15 cellular contexts compared by ENCODE assay signal in genomic region chr9:127526655-127527559, GRCh38.
DNase-seq lines count a peak whose midpoint lies in the region; ATAC-seq, FAIRE-seq and TF ChIP-seq lines count a peak whose summit lies in the region.
"Had no signal": no experiment of that assay in that cellular context is flagged by ENCODE, and none has a peak within 500 bp of the region (broad histone marks: within the 10 kb centered on the region; RNA-seq: fewer than 3 reads in every experiment).

No MANE protein-coding gene starts in this region.

- intact Hi-C loops in Calu3 (cut with micrococcal nuclease; ENCODE audit: unreplicated experiment), result no loop called here

- no peak overlapping the region for H3K4me3 Mint-ChIP-seq in Calu3 (ENCODE audit: low read depth, unreplicated experiment)
- H3K4me3 Mint-ChIP-seq in osteocyte (ENCODE audit: unreplicated experiment), result no peak overlapping the region
- H3K4me3 Mint-ChIP-seq: activated CD4-positive, alpha-beta T cell treated with anti-CD3 and anti-CD28 coated beads for 36 hours had no signal

- H3K4me1 Mint-ChIP-seq in Calu3 (ENCODE audit: low read depth, unreplicated experiment), result peaks cover 13% of the 10 kb centered on the region
- peaks cover 64% of the 10 kb centered on the region for H3K4me1 Mint-ChIP-seq in osteocyte (ENCODE audit: unreplicated experiment)
- H3K4me1 Mint-ChIP-seq: activated CD4-positive, alpha-beta T cell treated with anti-CD3 and anti-CD28 coated beads for 36 hours had no signal

- no peak overlapping the region for H3K18ac ChIP-seq in H1 (ENCODE audit: extremely low read depth, low read length)

- H3K79me1 ChIP-seq in H1 (ENCODE audit: low read depth, low read length), result no peaks in the 10 kb centered on the region

- H3K56ac ChIP-seq in H1 (replicated peaks; ENCODE audit: insufficient read length, low read depth, low read length), result no peak overlapping the region

- ATAC-seq in HG03196 (IDR thresholded peaks at IDR 0.05; ENCODE audit: unreplicated experiment) (no peak), GM18511 (IDR thresholded peaks at IDR 0.05; ENCODE audit: unreplicated experiment) (no peak)
- ATAC-seq: activated CD4-positive, alpha-beta T cell treated with anti-CD3 and anti-CD28 coated beads for 36 hours had no signal

- H2BK12ac ChIP-seq in H1 (ENCODE audit: low read depth, low read length), result peak overlapping the region; percentile 39; the same call in 1 of the 2 replicates

- no peak overlapping the region for H3K4me2 ChIP-seq in H1 (ENCODE audit: insufficient read depth in 1 of 2, low read depth in 2 of 2, low read length in 2 of 2)

- no peak overlapping the region for H3K27ac ChIP-seq in H1 (ENCODE audit: low read depth, low read length)
- H3K27ac ChIP-seq: SJCRH30 had no signal

- H3K27ac Mint-ChIP-seq in Calu3 (ENCODE audit: unreplicated experiment) (peak overlapping the region; percentile 56), osteocyte (ENCODE audit: unreplicated experiment) (peak overlapping the region; percentile 28)
- H3K27ac Mint-ChIP-seq: activated CD4-positive, alpha-beta T cell treated with anti-CD3 and anti-CD28 coated beads for 36 hours had no signal

- H3K9me3 Mint-ChIP-seq in Calu3 (ENCODE audit: low read depth, unreplicated experiment), result no peaks in the 10 kb centered on the region
- no peaks in the 10 kb centered on the region for H3K9me3 Mint-ChIP-seq in osteocyte (ENCODE audit: unreplicated experiment)

- H3K23ac ChIP-seq in H1 (ENCODE audit: insufficient read length), result no peak overlapping the region

- H3K36me3 Mint-ChIP-seq in Calu3 (ENCODE audit: insufficient read depth, unreplicated experiment) (peaks cover 57% of the 10 kb centered on the region), osteocyte (ENCODE audit: unreplicated experiment) (peaks cover 56% of the 10 kb centered on the region)

- H3K27me3 ChIP-seq in H1 (replicated peaks in 1 of 4; ENCODE audit: control insufficient read depth in 3 of 4, extremely low read depth in 1 of 4, insufficient read depth in 3 of 4, low read length in 3 of 4), result no peaks in the 10 kb centered on the region
- H3K27me3 ChIP-seq: SJCRH30 had no signal

- no peak overlapping the region for H3K14ac ChIP-seq in H1 (ENCODE audit: insufficient read length)

- no peak overlapping the region for H3K9ac ChIP-seq in H1 (replicated peaks in 1 of 4; ENCODE audit: extremely low read depth in 1 of 4, low read depth in 3 of 4, low read length in 3 of 4)

- no peaks in the 10 kb centered on the region for H4K20me1 ChIP-seq in H1 (replicated peaks in 1 of 2; ENCODE audit: control insufficient read depth in 1 of 2, insufficient read depth in 2 of 2, low read length in 2 of 2)

- no peaks in the 10 kb centered on the region for H3K79me2 ChIP-seq in H1 (ENCODE audit: control insufficient read depth in 1 of 2, insufficient read depth in 2 of 2, low read length in 2 of 2)

- TF ChIP-seq CTCF in Calu3 (IDR thresholded peaks at IDR 0.05; ENCODE audit: unreplicated experiment), result no peak
- no peak for TF ChIP-seq CTCF in H1 (IDR thresholded peaks at IDR 0.05; ENCODE audit: control extremely low read depth in 1 of 3, insufficient read depth in 1 of 3, low read depth in 1 of 3, low read length in 3 of 3)
- no peak for TF ChIP-seq CTCF in osteocyte (IDR thresholded peaks at IDR 0.05)

- CTCF ChIA-PET in Calu3 (lab: Charles Lee) (no interaction called here), H1 (lab: Charles Lee; ENCODE audit: partially characterized antibody) (interaction anchor here (0.6 to 7.1 kb wide), 28 partner anchors 7 to 394 kb away, joined by 3 to 105 read pairs (median 4); no protein-coding TSS in a partner anchor)

- no peak overlapping the region for H2BK20ac ChIP-seq in H1 (ENCODE audit: low read length)

- no peak for FAIRE-seq in H1 (lab: Jason Lieb, UNC)

- peaks cover 0 to 40% (median 24%) of the 10 kb centered on the region in 4 experiments; a peak in 6 of 8 replicates for H3K36me3 ChIP-seq in H1 (ENCODE audit: control insufficient read depth in 2 of 4, insufficient read depth in 4 of 4, low read length in 3 of 4)

- H4K8ac ChIP-seq in H1 (ENCODE audit: extremely low read depth, insufficient read depth, low read length), result no peak overlapping the region; the same call in 1 of the 2 replicates

- TF ChIP-seq POLR2A in H1 (IDR thresholded peaks at IDR 0.05; ENCODE audit: control extremely low read depth in 1 of 2, low read depth in 2 of 2, low read length in 2 of 2), result no peak

- H3K27me3 Mint-ChIP-seq in Calu3 (ENCODE audit: unreplicated experiment) (no peaks in the 10 kb centered on the region), osteocyte (ENCODE audit: unreplicated experiment) (no peaks in the 10 kb centered on the region)
- H3K27me3 Mint-ChIP-seq: activated CD4-positive, alpha-beta T cell treated with anti-CD3 and anti-CD28 coated beads for 36 hours had no signal

- H3K4me3 ChIP-seq in H1 (ENCODE audit: extremely low read depth in 1 of 4, insufficient read depth in 2 of 4, low read depth in 3 of 4, low read length in 4 of 4), result no peak overlapping the region
- H3K4me3 ChIP-seq: SJCRH30 had no signal

- no peak overlapping the region for H2AK5ac ChIP-seq in H1 (ENCODE audit: low read depth, low read length)

- H4K91ac ChIP-seq in H1 (replicated peaks; ENCODE audit: insufficient read length, low read length), result no peak overlapping the region

- H2AFZ ChIP-seq in H1 (ENCODE audit: low read length), result no peak overlapping the region

- peaks cover 32 to 41% of the 10 kb centered on the region in 2 experiments for H3K9me3 ChIP-seq in H1 (ENCODE audit: insufficient read depth in 2 of 2, low read depth in 1 of 2, low read length in 1 of 2)

- POLR2A ChIA-PET in H1 (lab: Charles Lee; ENCODE audit: partially characterized antibody), result interaction anchor here (0.6 to 2.8 kb wide), 8 partner anchors 10 to 86 kb away, joined by 3 to 11 read pairs (median 3); partner anchors contain the start of genes LRSAM1 and RPL12

- TF ChIP-seq EP300 in H1 (IDR thresholded peaks at IDR 0.05; ENCODE audit: borderline replicate concordance in 1 of 2, low read depth in 2 of 2, low read length in 2 of 2), result no peak

- no TSS peak for BruUV-seq in Calu3 (replicated peaks; lab: Mats Ljungman, UMichigan)

- H3K4ac ChIP-seq in H1 (replicated peaks; ENCODE audit: insufficient read length, low read depth, low read length), result no peak overlapping the region

- WGBS in H1 (ENCODE audit: extremely low coverage in 1 of 2, insufficient coverage in 1 of 2, insufficient read length in 1 of 2, insufficient replicate concordance in 2 of 2, low coverage in 1 of 2, low lambda C conversion rate in 2 of 2, missing lambda C conversion rate in 1 of 2), 2 experiments, result 92% methylated on average over 29 of the region's 30 CpGs; no CpG with 5 or more reads in 1 of the 2 experiments

- H2BK15ac ChIP-seq in H1 (ENCODE audit: low read length), result peak overlapping the region; percentile 95; the same call in 1 of the 2 replicates

- peaks cover 3 to 28% (median 10%) of the 10 kb centered on the region in 4 experiments for H3K4me1 ChIP-seq in H1 (replicated peaks in 1 of 4; ENCODE audit: control insufficient read depth in 3 of 4, insufficient read depth in 4 of 4, low read length in 3 of 4)

- DNase-seq in Calu3 (no peak), NCI-H82 treated with DMSO at 0.1 percent for 48 hours (lab: John Stamatoyannopoulos, UW; ENCODE audit: unreplicated experiment) (peak; percentile 73), H1 (ENCODE audit: low read depth in 1 of 2, low spot score in 2 of 2) (no peak), osteocyte (ENCODE audit: extremely low spot score, unreplicated experiment) (no peak), activated gamma-delta T cell treated with Interleukin-2 at 50 U/mL for 16 hours (no peak)
- DNase-seq in stimulated activated naive CD4-positive, alpha-beta T cell treated with Interleukin-2 at 50 U/mL for 16 hours (lab: John Stamatoyannopoulos, UW), result no peak
- DNase-seq: activated CD4-positive, alpha-beta T cell treated with anti-CD3 and anti-CD28 coated beads for 36 hours; activated CD8-positive, alpha-beta memory T cell treated with anti-CD3 and anti-CD28 coated beads, Interleukin-2, amount 50 U/mL, for 4 hours; activated naive CD4-positive, alpha-beta T cell; erythroblast; NCI-H1436 treated with DMSO at 0.1 percent for 48 hours; NCI-H226; SJCRH30 had no signal

- TF ChIP-seq RAD21 in H1 (IDR thresholded peaks at IDR 0.05 in 1 of 2, conservative IDR thresholded peaks at IDR 0.05 in 1 of 2; ENCODE audit: low read depth in 2 of 2, low read length in 2 of 2), result no peak

- no peaks in the 10 kb centered on the region for H3K23me2 ChIP-seq in H1 (ENCODE audit: low read depth, low read length)

- H2BK120ac ChIP-seq in H1 (replicated peaks; ENCODE audit: low read depth, low read length), result no peak overlapping the region

- H4K5ac ChIP-seq in H1 (ENCODE audit: insufficient read length, low read depth, low read length), result no peak overlapping the region

- H2BK5ac ChIP-seq in H1 (ENCODE audit: low read depth, low read length), result peak overlapping the region; percentile 39

TF ChIP-seq in H1, 55 proteins besides CTCF, POLR2A, EP300 and RAD21 (continues in another document):
- TF ChIP-seq CHD2 (IDR thresholded peaks at IDR 0.05; ENCODE audit: low read length) (no peak), BACH1 (IDR thresholded peaks at IDR 0.05; ENCODE audit: low read length) (no peak), SRF (IDR thresholded peaks at IDR 0.05; ENCODE audit: low read depth, low read length) (no peak), EZH2 (IDR thresholded peaks at IDR 0.05; ENCODE audit: low read depth, low read length, severe bottlenecking) (no peak), RFX5 (IDR thresholded peaks at IDR 0.05; ENCODE audit: borderline replicate concordance, low read depth, low read length) (no peak), RXRA (IDR thresholded peaks at IDR 0.05; ENCODE audit: insufficient read depth, low read depth, low read length) (no peak), FOSL1 (IDR thresholded peaks at IDR 0.05; ENCODE audit: insufficient read depth, low read depth, low read length) (no peak), KDM1A (IDR thresholded peaks at IDR 0.05; ENCODE audit: borderline replicate concordance, low read length) (no peak)
